Comparison of ENCODE assay signal across 8 cellular contexts in the genomic region with DNA sequence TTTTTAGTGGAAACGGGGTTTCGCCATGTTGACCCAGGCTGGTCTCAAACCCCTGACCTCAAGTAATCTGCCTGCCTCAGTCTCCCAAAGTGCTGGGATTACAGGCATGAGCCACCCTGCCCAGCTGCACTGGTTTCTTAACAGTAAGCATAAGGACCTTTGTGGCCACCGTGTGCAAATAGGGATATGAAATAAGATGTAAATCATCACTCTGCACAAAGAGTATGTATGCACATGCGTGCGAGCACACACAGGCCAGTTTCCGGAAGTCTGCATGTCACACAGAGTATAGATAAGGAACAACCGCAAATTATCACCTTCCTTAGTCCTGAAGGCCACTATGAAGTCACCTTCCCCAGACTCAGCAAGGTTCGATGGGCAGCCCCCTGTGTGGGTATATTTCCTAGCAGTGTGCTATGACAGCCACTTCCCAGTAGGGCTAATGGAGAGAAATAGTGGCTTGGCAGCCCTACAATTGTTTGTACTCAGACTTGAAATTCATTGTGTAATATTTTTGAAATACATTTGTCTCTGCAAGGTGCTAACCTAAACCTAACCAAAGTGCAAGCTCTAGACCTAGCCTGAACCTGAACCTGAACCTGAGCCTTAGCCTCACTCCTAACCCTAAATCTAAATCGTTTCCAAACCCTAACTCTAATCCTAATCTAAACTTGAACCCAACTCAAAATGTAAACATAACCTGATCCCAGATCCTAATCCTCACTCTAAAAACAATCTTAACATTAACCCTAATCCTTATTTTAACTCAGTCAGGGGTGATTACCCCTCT. TPM values are rescaled to one million over a fixed set of nuclear protein-coding genes. Genes with fewer than 3 reads are reported as not detected.
DNase-seq lines count a peak whose midpoint lies in the region; ATAC-seq and TF ChIP-seq lines count a peak whose summit lies in the region.
"Had no signal": no experiment of that assay in that cellular context is flagged by ENCODE, and none has a peak within 500 bp of the region (broad histone marks: within the 10 kb centered on the region; RNA-seq: fewer than 3 reads in every experiment).

No MANE protein-coding gene starts in this region.

- TF ChIP-seq CTCF in HCT116 (IDR thresholded peaks at IDR 0.05 in 2 of 3, conservative IDR thresholded peaks at IDR 0.05 in 1 of 3; ENCODE audit: borderline replicate concordance in 1 of 3, insufficient read depth in 1 of 3, low read depth in 2 of 3, low read length in 2 of 3) (no peak), CD14-positive monocyte (IDR thresholded peaks at IDR 0.05) (no peak)

- peak overlapping the region in 1 of 6 donors; percentile 1 for H3K27ac Mint-ChIP-seq in naive B cell
- peak overlapping the region in 1 of 7 donors; percentile 36 for H3K27ac Mint-ChIP-seq in CD14-positive monocyte

- H2AFZ ChIP-seq in HCT116 (ENCODE audit: low read depth, low read length, poor library complexity, severe bottlenecking) = peak overlapping the region; percentile 80

- no peak overlapping the region for H3K4me3 ChIP-seq in HCT116 (replicated peaks in 1 of 2; ENCODE audit: low read depth in 1 of 2, low read length in 2 of 2)

- H3K36me3 ChIP-seq in HCT116 (ENCODE audit: control insufficient read depth in 1 of 2, insufficient read depth in 2 of 2, low read length in 2 of 2) = no peaks in the 10 kb centered on the region

- H3K4me3 Mint-ChIP-seq in naive B cell = peak overlapping the region in 1 of 8 donors; percentile 46
- no peak overlapping the region for H3K4me3 Mint-ChIP-seq in CD14-positive monocyte

- no peaks in the 10 kb centered on the region for H3K36me3 Mint-ChIP-seq in naive B cell
- H3K36me3 Mint-ChIP-seq in CD14-positive monocyte = no peaks in the 10 kb centered on the region

- H3K27me3 ChIP-seq in HCT116 (ENCODE audit: insufficient read depth, low read length) = no peaks in the 10 kb centered on the region

- intact Hi-C loops in HCT116 (cut with micrococcal nuclease) (no loop called here), CD14-positive monocyte (cut with micrococcal nuclease) (no loop called here)

- H3K27me3 Mint-ChIP-seq in naive B cell (peaks cover 0 to 6% (median 0%) of the 10 kb centered on the region in 3 donors), CD14-positive monocyte (ENCODE audit: low read depth in 3 of 3) (peaks cover 21 to 27% (median 21%) of the 10 kb centered on the region in 3 donors)

- H4K20me1 ChIP-seq in HCT116 (ENCODE audit: insufficient read depth) = no peaks in the 10 kb centered on the region

- TF ChIP-seq POLR2A in HCT116 (IDR thresholded peaks at IDR 0.05; ENCODE audit: borderline replicate concordance, extremely low read depth, insufficient read depth, insufficient read length) = no peak

- RAD21 ChIA-PET in HCT116 (lab: Charles Lee; ENCODE audit: low non-redundant PET in 1 of 2, low total read pairs in 2 of 2, uncharacterized antibody in 2 of 2, unreplicated experiment in 2 of 2) = no interaction called here

- H3K4me2 ChIP-seq in HCT116 (ENCODE audit: low read length) = no peak overlapping the region

- POLR2A ChIA-PET in HCT116 (lab: Charles Lee) = no interaction called here

- no peaks in the 10 kb centered on the region for H3K79me2 ChIP-seq in HCT116 (ENCODE audit: insufficient read depth, low read length)

- no peak overlapping the region for H3K9ac ChIP-seq in HCT116 (ENCODE audit: low read length)

- CTCF ChIA-PET in HCT116 (lab: Charles Lee) = no interaction called here

- ATAC-seq in GM18868 (IDR thresholded peaks at IDR 0.05; ENCODE audit: unreplicated experiment) (peak; percentile 93), HCT116 (no peak), naive B cell (ENCODE audit: low read depth in 2 of 2) (peak; percentile 90 to 93)

- H3K4me1 Mint-ChIP-seq in naive B cell = peaks cover 9 to 20% (median 15%) of the 10 kb centered on the region in 3 donors
- peaks cover 5% of the 10 kb centered on the region for H3K4me1 Mint-ChIP-seq in CD14-positive monocyte

- H3K9me3 Mint-ChIP-seq in naive B cell (no peaks in the 10 kb centered on the region), CD14-positive monocyte (no peaks in the 10 kb centered on the region)

- no TSS peak for BruUV-seq in HCT116 (replicated peaks; lab: Mats Ljungman, UMichigan)

- no peaks in the 10 kb centered on the region for H3K9me3 ChIP-seq in HCT116 (ENCODE audit: control insufficient read depth in 1 of 2, insufficient read depth in 1 of 2, low read depth in 1 of 2, low read length in 2 of 2)

- H3K27ac ChIP-seq in HCT116 (ENCODE audit: low read depth, low read length) = no peak overlapping the region

- H3K4me1 ChIP-seq in HCT116 (ENCODE audit: control insufficient read depth in 1 of 2, insufficient read depth in 2 of 2, low read length in 2 of 2) = peaks cover 22 to 39% of the 10 kb centered on the region in 2 experiments

- no peak for TF ChIP-seq RAD21 in HCT116 (IDR thresholded peaks at IDR 0.05; ENCODE audit: low read depth)

- no peaks in the 10 kb centered on the region for H3K9me2 ChIP-seq in HCT116 (ENCODE audit: insufficient read depth)

- DNase-seq in HCT116 (ENCODE audit: low read depth, low spot score) (no peak), NOMO-1 treated with DMSO at 0.1 percent for 48 hours (lab: John Stamatoyannopoulos, UW; ENCODE audit: unreplicated experiment) (peak; percentile 96), naive B cell (peak; percentile 26), CD14-positive monocyte (ENCODE audit: low spot score) (no peak), LoVo (ENCODE audit: low spot score) (no peak)
- DNase-seq in activated CD4-positive, CD25-positive, alpha-beta regulatory T cell treated with anti-CD3 and anti-CD28 coated beads, Interleukin-2, amount 50 U/mL, for 72 hours = no peak

TF ChIP-seq in HCT116, 20 proteins besides CTCF, POLR2A, EP300 and RAD21:
- TF ChIP-seq ELF1 (IDR thresholded peaks at IDR 0.05; ENCODE audit: borderline replicate concordance, low read depth) = no peak
- TF ChIP-seq ZNF274 (IDR thresholded peaks at IDR 0.05; ENCODE audit: low read depth, low read length) = no peak
- TF ChIP-seq EGR1 (IDR thresholded peaks at IDR 0.05; ENCODE audit: low read depth) = no peak
- TF ChIP-seq, protein P1, sequence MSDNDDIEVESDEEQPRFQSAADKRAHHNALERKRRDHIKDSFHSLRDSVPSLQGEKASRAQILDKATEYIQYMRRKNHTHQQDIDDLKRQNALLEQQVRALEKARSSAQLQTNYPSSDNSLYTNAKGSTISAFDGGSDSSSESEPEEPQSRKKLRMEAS (IDR thresholded peaks at IDR 0.05) = no peak
- no peak for TF ChIP-seq TCF7L2 (IDR thresholded peaks at IDR 0.05; ENCODE audit: borderline replicate concordance, extremely low read depth, insufficient read depth, insufficient read length)
- TF ChIP-seq ZFX (IDR thresholded peaks at IDR 0.05) = no peak
- TF ChIP-seq SP1 (IDR thresholded peaks at IDR 0.05; ENCODE audit: low read depth) = no peak
- no peak for TF ChIP-seq POLR2AphosphoS5 (IDR thresholded peaks at IDR 0.05; ENCODE audit: low read depth, low read length)
- no peak for TF ChIP-seq CEBPB (IDR thresholded peaks at IDR 0.05; ENCODE audit: low read depth)

RNA-seq across cellular contexts. Expression of a gene that starts 48.4 kb away (rescaled TPM):
- total RNA-seq in HCT116 (2021; ENCODE audit: unreplicated experiment) = 12.4 TPM
- 12.0 and 16.1 TPM in 2 replicates for polyA plus RNA-seq in HCT116 (2012)
- polyA plus RNA-seq in naive B cell (ENCODE audit: low read depth in 6 of 6) (100 to 1,000 TPM in 5 of 6 donors, 10 to 100 TPM in 1; 79.3 to 166 (median 140) TPM), CD14-positive monocyte (1 to 10 TPM in 1 of 2 donors, under 1 TPM in 1; 0.52 to 1.0 TPM)
- total RNA-seq: SK-MEL-5 had no signal

RNA-seq across cellular contexts. Expression of a gene that starts 52.4 kb away (rescaled TPM):
- total RNA-seq in HCT116 (2021; ENCODE audit: unreplicated experiment) = not detected
- not detected in 2 replicates for polyA plus RNA-seq in HCT116 (2012)
- polyA plus RNA-seq in naive B cell (ENCODE audit: low read depth in 6 of 6) (not detected), CD14-positive monocyte (not detected)
- total RNA-seq: SK-MEL-5 had no signal

Comparison
In these comparisons a context has a peak if more than half of its experiments do, and no peak if none do; other contexts are left out.
1. DNase-seq: peak in NOMO-1 treated with DMSO at 0.1 percent for 48 hours (single experiment) and naive B cell (single experiment); none in HCT116 (single experiment), CD14-positive monocyte (single experiment), LoVo (single experiment) and activated CD4-positive, CD25-positive, alpha-beta regulatory T cell treated with anti-CD3 and anti-CD28 coated beads, Interleukin-2, amount 50 U/mL, for 72 hours (single experiment).
2. RNA of a gene that starts 48.4 kb away (polyA plus RNA-seq): 79.3 to 166 TPM in naive B cell; 0.52 to 1.0 TPM in CD14-positive monocyte; every median in the first group is over 10 times any median in the second.